Comparison of ENCODE assay signal across 25 cellular contexts in the genomic region with DNA sequence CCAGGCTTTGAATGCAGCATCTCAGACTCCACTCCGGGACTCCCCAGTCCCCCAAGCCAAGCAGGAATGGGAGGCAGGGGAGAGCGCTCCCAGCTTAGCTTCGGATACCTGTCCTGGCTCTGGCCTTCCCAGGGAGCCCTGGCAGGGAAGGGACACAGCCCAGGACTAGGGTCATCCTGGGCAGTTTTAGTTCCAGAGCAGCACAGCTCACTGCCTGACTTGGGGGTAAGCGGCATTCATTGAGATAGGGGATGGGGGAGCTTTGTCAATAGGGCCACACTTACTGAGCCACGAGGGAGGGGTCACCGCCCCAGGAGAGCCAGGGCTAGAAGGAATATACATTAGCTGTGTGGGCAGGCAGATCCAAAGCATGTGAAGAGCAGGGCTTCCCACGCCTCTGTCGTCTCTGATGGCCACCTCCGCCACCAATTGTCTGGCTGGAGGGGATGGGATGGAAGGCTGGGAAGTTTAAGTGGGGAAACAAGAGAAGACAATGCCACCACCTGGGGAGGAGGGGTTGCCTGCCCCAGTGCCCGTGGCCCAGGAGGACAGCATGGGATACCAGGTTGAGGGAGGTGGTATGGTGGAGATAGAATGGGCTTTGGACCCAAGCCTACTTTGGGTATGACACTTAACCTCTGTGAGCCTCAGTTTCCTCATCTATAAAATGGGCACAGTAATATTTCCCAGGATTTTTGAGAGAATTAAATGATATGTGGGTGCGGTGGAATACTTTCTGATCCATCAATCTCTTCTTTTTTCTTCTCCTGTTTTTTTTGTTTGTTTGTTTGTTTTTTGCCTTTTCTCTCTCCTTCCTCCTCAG. TPM values are rescaled to one million over a fixed set of nuclear protein-coding genes. Genes with fewer than 3 reads are reported as not detected.
DNase-seq lines count a peak whose midpoint lies in the region; ATAC-seq, FAIRE-seq and TF ChIP-seq lines count a peak whose summit lies in the region.
"Had no signal": no experiment of that assay in that cellular context is flagged by ENCODE, and none has a peak within 500 bp of the region (broad histone marks: within the 10 kb centered on the region; RNA-seq: fewer than 3 reads in every experiment).

No MANE protein-coding gene starts in this region.

- POLR2A ChIA-PET in A549 (lab: Yijun Ruan, JAX): no interaction called here

- intact Hi-C loops in ascending aorta (cut with DNase I): loop anchor here (1.0 to 10.0 kb wide), 6 partner anchors 60 to 1299 kb away; a partner anchor contains a TSS
- intact Hi-C loops in kidney (cut with DNase I): no loop called here
- intact Hi-C loops in prostate gland (cut with DNase I): no loop called here
- intact Hi-C loops in stomach (cut with DNase I; ENCODE audit: low total_unique reads): no loop called here

- ATAC-seq in A549 (no peak), HG03460 (IDR thresholded peaks at IDR 0.05; ENCODE audit: unreplicated experiment) (no peak)
- ATAC-seq: activated naive CD4-positive, alpha-beta T cell treated with anti-CD3 and anti-CD28 coated beads, Interleukin-2, amount 50 U/mL, for 72 hours; esophagus mucosa; left lobe of liver; mucosa of descending colon had no signal

- H3K27me3 ChIP-seq in ascending aorta: no peaks in the 10 kb centered on the region
- no peaks in the 10 kb centered on the region for H3K27me3 ChIP-seq in trophoblast cell (ENCODE audit: insufficient read depth, low read length)
- no peaks in the 10 kb centered on the region for H3K27me3 ChIP-seq in prostate gland (replicated peaks; ENCODE audit: insufficient read depth)
- no peaks in the 10 kb centered on the region for H3K27me3 ChIP-seq in stomach
- H3K27me3 ChIP-seq: gastroesophageal sphincter, uterus had no signal

- H3K27ac ChIP-seq in A549 (peak overlapping the region; percentile 33 to 78; a peak in 4 of 6 replicates), ascending aorta (peak overlapping the region; percentile 88 to 97), kidney (ENCODE audit: low read depth in 2 of 2, low read length in 2 of 2) (peak overlapping the region in 1 of 2 donors; percentile 45), trophoblast cell (ENCODE audit: low read depth, low read length) (no peak overlapping the region), prostate gland (no peak overlapping the region), stomach (peak overlapping the region in 1 of 5 donors; percentile 34)
- H3K27ac ChIP-seq: gastroesophageal sphincter, uterus had no signal

- no peak overlapping the region for H2BK5ac ChIP-seq in trophoblast cell (ENCODE audit: low read depth, low read length, poor library complexity)

- no peak overlapping the region for H3K18ac ChIP-seq in trophoblast cell (ENCODE audit: low read length)

- TF ChIP-seq POLR2A in A549 (IDR thresholded peaks at IDR 0.05; ENCODE audit: low read length): no peak
- TF ChIP-seq POLR2A in prostate gland (IDR thresholded peaks at IDR 0.05): no peak
- no peak for TF ChIP-seq POLR2A in stomach (IDR thresholded peaks at IDR 0.05)

- H3K23ac ChIP-seq in trophoblast cell (ENCODE audit: low read length): no peak overlapping the region

- TF ChIP-seq EP300 in A549 (IDR thresholded peaks at IDR 0.05): no peak
- TF ChIP-seq EP300 in stomach (IDR thresholded peaks at IDR 0.05): no peak

- H3K9ac ChIP-seq in kidney (ENCODE audit: low read length in 2 of 2) (peak overlapping the region in 1 of 2 donors; percentile 44), trophoblast cell (ENCODE audit: low read length) (no peak overlapping the region)

- peak overlapping the region; percentile 2 for H4K91ac ChIP-seq in trophoblast cell (ENCODE audit: low read depth, low read length)

- peak overlapping the region; percentile 4 for H2BK12ac ChIP-seq in trophoblast cell (ENCODE audit: low read length)

- no peak overlapping the region for H4K12ac ChIP-seq in trophoblast cell (ENCODE audit: low read depth, low read length)

- no peak overlapping the region for H2AFZ ChIP-seq in trophoblast cell (ENCODE audit: insufficient read depth, low read length, poor library complexity)

- H3K4me2 ChIP-seq in A549 (no peak overlapping the region), trophoblast cell (ENCODE audit: low read length) (no peak overlapping the region)

- no peak for DNase-seq in A549 (ENCODE audit: low read depth in 1 of 2, low spot score in 1 of 2)
- peak in 1 of 2 donors; percentile 58 for DNase-seq in ascending aorta (ENCODE audit: low spot score in 2 of 2)
- DNase-seq in kidney: peak; percentile 46
- DNase-seq in trophoblast cell: no peak
- no peak for DNase-seq in prostate gland (ENCODE audit: low spot score)
- no peak for DNase-seq in stomach
- no peak for DNase-seq in GM19240 (ENCODE audit: insufficient read length, low spot score)
- DNase-seq: activated CD4-positive, alpha-beta T cell treated with anti-CD3 and anti-CD28 coated beads for 4 hours; CD4-positive, CD25-positive, alpha-beta regulatory T cell; DMS53; effector memory CD4-positive, alpha-beta T cell; GF-D8; mucosa of descending colon; NCI-H1436; NCI-H69; stimulated activated CD4-positive, alpha-beta T cell treated with anti-CD3 and anti-CD28 coated beads, Interleukin-12 subunit alpha, Interleukin-12 subunit beta, amount 100 ng/mL, for 4 hours; stimulated activated CD4-positive, alpha-beta T cell treated with anti-CD3 and anti-CD28 coated beads, Interleukin-4, amount 100 ng/mL, for 4 hours; uterus had no signal

- CTCF ChIA-PET in A549 (lab: Yijun Ruan, JAX): interaction anchor here (0.7 to 8.2 kb wide), 3 partner anchors 8 to 92 kb away, joined by 3 to 77 read pairs (median 3); no protein-coding TSS in a partner anchor

- H3K9me3 ChIP-seq in A549 (no peaks in the 10 kb centered on the region), ascending aorta (no peaks in the 10 kb centered on the region), kidney (ENCODE audit: control insufficient read depth in 1 of 2, low read length in 2 of 2) (no peaks in the 10 kb centered on the region), trophoblast cell (ENCODE audit: insufficient read depth, low read depth, low read length) (no peaks in the 10 kb centered on the region), prostate gland (no peaks in the 10 kb centered on the region), stomach (no peaks in the 10 kb centered on the region)
- H3K9me3 ChIP-seq: gastroesophageal sphincter, mucosa of descending colon, uterus had no signal

- H3K4ac ChIP-seq in trophoblast cell (ENCODE audit: low read depth, low read length): no peak overlapping the region

- no peaks in the 10 kb centered on the region for H3K79me2 ChIP-seq in trophoblast cell (ENCODE audit: control insufficient read depth, insufficient read depth, low read length, poor library complexity)

- no peak overlapping the region for H2BK120ac ChIP-seq in trophoblast cell (ENCODE audit: insufficient read depth, low read length, poor library complexity)

- WGBS in A549 (ENCODE audit: missing lambda C conversion rate): 83% methylated on average over 11 of the region's 11 CpGs
- no CpG with 5 or more reads among the region's 11 CpGs for WGBS in trophoblast cell (ENCODE audit: extremely low coverage, insufficient coverage, insufficient read length)
- 91% methylated on average over 9 of the region's 11 CpGs for WGBS in prostate gland
- WGBS in stomach, 5 donors: 87 to 93% (median 90%) methylated on average over 10 to 11 of the region's 11 CpGs

- H4K8ac ChIP-seq in trophoblast cell (ENCODE audit: low read depth, low read length): no peak overlapping the region

- no peak for TF ChIP-seq RAD21 in A549 (conservative IDR thresholded peaks at IDR 0.05 in 1 of 2, IDR thresholded peaks at IDR 0.05 in 1 of 2)

- H3K36me3 ChIP-seq in ascending aorta (no peaks in the 10 kb centered on the region), kidney (ENCODE audit: control insufficient read depth in 1 of 2, insufficient read depth in 2 of 2, low read length in 2 of 2) (no peaks in the 10 kb centered on the region), trophoblast cell (ENCODE audit: control insufficient read depth in 1 of 2, insufficient read depth in 2 of 2, low read length in 2 of 2) (no peaks in the 10 kb centered on the region), prostate gland (no peaks in the 10 kb centered on the region), stomach (no peaks in the 10 kb centered on the region)
- H3K36me3 ChIP-seq: gastroesophageal sphincter, uterus had no signal

- H2AK5ac ChIP-seq in trophoblast cell (ENCODE audit: low read length): no peak overlapping the region

- FAIRE-seq in A549 (lab: Jason Lieb, UNC) (no peak), kidney (lab: Jason Lieb, UNC) (no peak)
- FAIRE-seq: H54 had no signal

- H3K79me1 ChIP-seq in trophoblast cell (ENCODE audit: low read length): no peaks in the 10 kb centered on the region

- H3K4me1 ChIP-seq in A549 (peaks cover 51% of the 10 kb centered on the region), ascending aorta (peaks cover 39 to 45% of the 10 kb centered on the region in 2 donors), kidney (ENCODE audit: control insufficient read depth in 1 of 2, insufficient read depth in 1 of 2, low read depth in 1 of 2, low read length in 2 of 2) (peaks cover 28 to 42% of the 10 kb centered on the region in 2 donors), trophoblast cell (ENCODE audit: control insufficient read depth in 1 of 2, insufficient read depth in 2 of 2, low read length in 2 of 2) (peaks cover 16 to 19% of the 10 kb centered on the region in 2 experiments), prostate gland (replicated peaks) (no peaks in the 10 kb centered on the region), stomach (peaks cover 42 to 80% (median 56%) of the 10 kb centered on the region in 4 donors)
- H3K4me1 ChIP-seq: uterus had no signal

- H3K4me3 ChIP-seq in A549 (no peak overlapping the region), ascending aorta (no peak overlapping the region), kidney (ENCODE audit: low read length in 2 of 2) (no peak overlapping the region), trophoblast cell (ENCODE audit: low read depth, low read length) (no peak overlapping the region), prostate gland (no peak overlapping the region), stomach (no peak overlapping the region)
- H3K4me3 ChIP-seq: gastroesophageal sphincter, mucosa of descending colon, uterus had no signal

- TF ChIP-seq CTCF in A549 (IDR thresholded peaks at IDR 0.05) (no peak), ascending aorta (IDR thresholded peaks at IDR 0.05) (no peak), kidney (IDR thresholded peaks at IDR 0.05; ENCODE audit: borderline replicate concordance, extremely low read depth, insufficient read depth) (no peak), prostate gland (IDR thresholded peaks at IDR 0.05) (no peak), stomach (IDR thresholded peaks at IDR 0.05) (no peak)

- no peak overlapping the region for H3K14ac ChIP-seq in trophoblast cell (ENCODE audit: low read length)

RNA-seq across cellular contexts. Expression of a gene that starts 40.2 kb away (rescaled TPM):
- polyA plus RNA-seq in A549 (2011; rRNA removed) (not detected in 2 replicates), A549 (2017; fragmentation: RNase III; extraction: RNeasy Plus Mini Kit Qiagen cat#74134 plus additional on column Dnase treatment) (not detected in 3 replicates), kidney (ENCODE audit: insufficient read depth, low read depth, low replicate concordance) (7.3 TPM), stomach (1 to 10 TPM; 6.7 to 8.6 (median 7.0) TPM)
- not detected in 2 replicates for polyA plus RNA-seq in A549 (2012; cell fraction: cytosol; rRNA removed)
- polyA plus RNA-seq in A549 (2012; cell fraction: nucleus; rRNA removed): not detected in 2 replicates
- polyA minus RNA-seq in A549 (2011; rRNA and poly(A)+ RNA removed): not detected in 2 replicates
- total RNA-seq in ascending aorta (not detected), kidney (15.9 TPM), prostate gland (not detected), stomach (1 to 10 TPM in 1 of 5 donors, under 1 TPM in 2, not detected in 2; 0.18 to 1.4 (median 0.89) TPM)
- not detected in 2 replicates for polyA plus RNA-seq in trophoblast cell (2013)
- total RNA-seq: activated naive CD4-positive, alpha-beta T cell treated with anti-CD3 and anti-CD28 coated beads, Interleukin-2, amount 50 U/mL, for 72 hours; CD4-positive, CD25-positive, alpha-beta regulatory T cell; esophagus mucosa; M059J; uterus had no signal
- polyA plus RNA-seq: CD4-positive, CD25-positive, alpha-beta regulatory T cell had no signal

RNA-seq across cellular contexts. Expression of a gene that starts 52.5 kb away (rescaled TPM):
- polyA plus RNA-seq in A549 (2011; rRNA removed) (7.5 and 10.8 TPM in 2 replicates), A549 (2017; fragmentation: RNase III; extraction: RNeasy Plus Mini Kit Qiagen cat#74134 plus additional on column Dnase treatment) (3.3 to 5.1 TPM (median 4.7 TPM) in 3 replicates), kidney (ENCODE audit: insufficient read depth, low read depth, low replicate concordance) (221 TPM), stomach (10 to 100 TPM in 2 of 3 donors, 1 to 10 TPM in 1; 6.7 to 16.4 (median 12.7) TPM)
- 5.7 and 7.9 TPM in 2 replicates for polyA plus RNA-seq in A549 (2012; cell fraction: cytosol; rRNA removed)
- polyA plus RNA-seq in A549 (2012; cell fraction: nucleus; rRNA removed): 4.7 and 5.0 TPM in 2 replicates
- polyA minus RNA-seq in A549 (2011; rRNA and poly(A)+ RNA removed): 2.9 and 4.0 TPM in 2 replicates
- total RNA-seq in ascending aorta (2.3 TPM), kidney (59.4 TPM), prostate gland (1 to 10 TPM; 1.7 to 6.8 TPM), stomach (10 to 100 TPM in 3 of 5 donors, 1 to 10 TPM in 1, not detected in 1; 5.7 to 27.8 (median 18.9) TPM)
- polyA plus RNA-seq in trophoblast cell (2013): 12.0 and 12.4 TPM in 2 replicates
- total RNA-seq: activated naive CD4-positive, alpha-beta T cell treated with anti-CD3 and anti-CD28 coated beads, Interleukin-2, amount 50 U/mL, for 72 hours; CD4-positive, CD25-positive, alpha-beta regulatory T cell; M059J had no signal

Comparison
In these comparisons a context has a peak if more than half of its experiments do, and no peak if none do; other contexts are left out.
1. H3K27ac ChIP-seq: peak in A549 (2 of 2) and ascending aorta (2 of 2); none in trophoblast cell (single experiment) and prostate gland (0 of 2).